1 cellular context compared by ENCODE assay signal in genomic region chr17:17496189-17497064, GRCh38.
TF ChIP-seq lines count a peak whose summit lies in the region.

Gene RASD1, minus strand, starts transcription at chr17:17496395. Its CDS starts 214 bp downstream, at chr17:17496181.

TF ChIP-seq in A549, 52 proteins besides CTCF, POLR2A, EP300 and RAD21 (continued from another document):
- TF ChIP-seq REST (IDR thresholded peaks at IDR 0.05) (no peak), ESRRA (IDR thresholded peaks at IDR 0.05; ENCODE audit: borderline replicate concordance, low read length) (no peak), PBX3 (IDR thresholded peaks at IDR 0.05) (no peak), HMGXB4 (CRISPR knock-in tag; IDR thresholded peaks at IDR 0.05; ENCODE audit: borderline replicate concordance) (no peak), TFCP2L1 (CRISPR knock-in tag; IDR thresholded peaks at IDR 0.05) (no peak), ELK1 (IDR thresholded peaks at IDR 0.05; ENCODE audit: low read depth, low read length) (no peak), RFX5 (IDR thresholded peaks at IDR 0.05) (0 out of 2 replicates have a peak, but pooled peaks have one; percentile 19), ZSCAN20 (CRISPR knock-in tag; IDR thresholded peaks at IDR 0.05) (no peak), EHMT2 (IDR thresholded peaks at IDR 0.05; ENCODE audit: low read depth) (no peak), RNF2 (IDR thresholded peaks at IDR 0.05; ENCODE audit: borderline replicate concordance, low read depth) (no peak), FOXS1 (CRISPR knock-in tag; IDR thresholded peaks at IDR 0.05) (no peak), ATOH8 (CRISPR knock-in tag; IDR thresholded peaks at IDR 0.05; ENCODE audit: low read depth) (no peak), CBX8 (IDR thresholded peaks at IDR 0.05) (no peak), EHF (CRISPR knock-in tag; IDR thresholded peaks at IDR 0.05) (no peak), NR3C1 (IDR thresholded peaks at IDR 0.05) (no peak), PHF8 (IDR thresholded peaks at IDR 0.05; ENCODE audit: borderline replicate concordance, low read depth) (0 out of 2 replicates have a peak, but pooled peaks have one; percentile 35), NPAS2 (CRISPR knock-in tag; IDR thresholded peaks at IDR 0.05; ENCODE audit: borderline replicate concordance) (no peak), BCL3 (IDR thresholded peaks at IDR 0.05) (0 out of 3 replicates have a peak, but pooled peaks have one; percentile 58), RARB (CRISPR knock-in tag; IDR thresholded peaks at IDR 0.05) (no peak), HOXB13 (CRISPR knock-in tag; IDR thresholded peaks at IDR 0.05; ENCODE audit: low read depth) (no peak), KDM5A (IDR thresholded peaks at IDR 0.05) (no peak), CBX2 (IDR thresholded peaks at IDR 0.05; ENCODE audit: borderline replicate concordance, low read depth) (no peak)
